ENCODE assay signal across 11 cellular contexts in the genomic region with DNA sequence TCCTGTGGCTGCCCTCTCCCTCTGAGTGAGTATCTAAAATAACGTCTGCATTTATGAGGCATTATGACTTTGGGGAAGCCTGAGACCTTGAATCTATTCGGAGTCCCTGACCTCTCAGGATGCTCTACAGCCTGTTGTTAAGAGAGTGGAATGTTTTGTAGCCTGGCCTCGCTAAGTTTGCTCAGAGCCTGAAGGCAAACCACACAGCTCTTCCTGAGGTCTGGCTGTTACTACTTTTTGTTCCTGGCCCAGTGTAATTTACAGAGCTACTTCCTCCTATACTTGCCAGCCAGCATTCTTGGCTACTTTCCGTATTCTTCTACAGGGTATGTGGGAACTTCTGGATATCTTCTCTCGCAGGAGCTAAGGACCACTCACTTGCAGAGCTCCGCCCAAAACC. TPM values are rescaled to one million over a fixed set of nuclear protein-coding genes. Genes with fewer than 3 reads are reported as not detected.
DNase-seq lines count a peak whose midpoint lies in the region; ATAC-seq and TF ChIP-seq lines count a peak whose summit lies in the region.
"Had no signal": no experiment of that assay in that cellular context is flagged by ENCODE, and none has a peak within 500 bp of the region (broad histone marks: within the 10 kb centered on the region; RNA-seq: fewer than 3 reads in every experiment).

No MANE protein-coding gene starts in this region.

- H3K4me3 Mint-ChIP-seq in naive thymus-derived CD4-positive, alpha-beta T cell, result no peak overlapping the region
- H3K4me3 Mint-ChIP-seq: activated naive CD4-positive, alpha-beta T cell treated with anti-CD3 and anti-CD28 coated beads for 36 hours; nephron progenitor cell had no signal

- H3K27me3 ChIP-seq in RWPE2 (ENCODE audit: insufficient read depth, poor library complexity, severe bottlenecking), result no peaks in the 10 kb centered on the region
- H3K27me3 ChIP-seq in naive thymus-derived CD4-positive, alpha-beta T cell (ENCODE audit: control insufficient read depth in 2 of 2, insufficient read depth in 2 of 2, low read length in 2 of 2), result no peaks in the 10 kb centered on the region

- peaks cover 9 to 19% (median 13%) of the 10 kb centered on the region in 7 donors for H3K4me1 Mint-ChIP-seq in naive thymus-derived CD4-positive, alpha-beta T cell

- CTCF ChIA-PET in naive thymus-derived CD4-positive, alpha-beta T cell (lab: Charles Lee), result interaction anchor here (0.6 kb wide), 1 partner anchor 258 kb away, joined by 3 read pairs; no protein-coding TSS in a partner anchor

- H3K4me1 ChIP-seq in RWPE2 (ENCODE audit: insufficient read depth, poor library complexity, severe bottlenecking), result peaks cover 3% of the 10 kb centered on the region
- H3K4me1 ChIP-seq in naive thymus-derived CD4-positive, alpha-beta T cell (ENCODE audit: control insufficient read depth in 2 of 2, insufficient read depth in 2 of 2, low read length in 2 of 2), result peaks cover 4 to 13% of the 10 kb centered on the region in 2 donors

- TF ChIP-seq CTCF in RWPE2 (IDR thresholded peaks at IDR 0.05; ENCODE audit: poor library complexity, severe bottlenecking), result no peak
- TF ChIP-seq CTCF in GM20000 (IDR thresholded peaks at IDR 0.05; ENCODE audit: extremely low read depth, missing control alignments), result no peak

- intact Hi-C loops in naive thymus-derived CD4-positive, alpha-beta T cell (cut with micrococcal nuclease), result loop anchor here in 1 of 2 donors (5.0 kb wide), 2 partner anchors 188 to 233 kb away; partner anchors contain the start of genes ZMYM1 and ZMYM6

- no peak overlapping the region for H3K27ac ChIP-seq in RWPE2 (ENCODE audit: poor library complexity, severe bottlenecking)
- H3K27ac ChIP-seq in naive thymus-derived CD4-positive, alpha-beta T cell (ENCODE audit: low read depth, low read length), result no peak overlapping the region

- DNase-seq in GM04503 (ENCODE audit: low read depth) (peak; percentile 51), RWPE2 (ENCODE audit: low spot score) (no peak), fibroblast of peridontal ligament (ENCODE audit: extremely low read depth) (peak; percentile 69), renal cortical epithelial cell (ENCODE audit: low read depth) (peak; percentile 88), GM20000 (ENCODE audit: low spot score) (no peak), NCI-H446 treated with DMSO at 0.1 percent for 48 hours (lab: John Stamatoyannopoulos, UW) (no peak)
- no peak for DNase-seq in naive thymus-derived CD4-positive, alpha-beta T cell
- DNase-seq: activated naive CD4-positive, alpha-beta T cell treated with anti-CD3 and anti-CD28 coated beads for 36 hours; NCI-H1092; nephron progenitor cell had no signal

- POLR2A ChIA-PET in naive thymus-derived CD4-positive, alpha-beta T cell (lab: Charles Lee), result no interaction called here

- H3K9me3 ChIP-seq in RWPE2 (ENCODE audit: severe bottlenecking), result no peaks in the 10 kb centered on the region
- H3K9me3 ChIP-seq in naive thymus-derived CD4-positive, alpha-beta T cell (ENCODE audit: control insufficient read depth in 2 of 3, low read length in 3 of 3), result no peaks in the 10 kb centered on the region

- H3K36me3 ChIP-seq in RWPE2 (ENCODE audit: low read depth), result peaks cover under 1% of the 10 kb centered on the region; the same call in 1 of the 2 replicates
- peaks cover 0 to 3% (median 0%) of the 10 kb centered on the region in 3 experiments for H3K36me3 ChIP-seq in naive thymus-derived CD4-positive, alpha-beta T cell (ENCODE audit: control insufficient read depth in 2 of 3, insufficient read depth in 3 of 3, low read length in 3 of 3)

- peaks cover 0 to 5% (median 3%) of the 10 kb centered on the region in 5 donors for H3K36me3 Mint-ChIP-seq in naive thymus-derived CD4-positive, alpha-beta T cell

- peaks cover 0 to 11% (median 0%) of the 10 kb centered on the region in 5 donors for H3K27me3 Mint-ChIP-seq in naive thymus-derived CD4-positive, alpha-beta T cell

- ATAC-seq in RWPE2 (ENCODE audit: low read depth) (peak; percentile 40; the same call in 2 of the 3 replicates), HG03460 (IDR thresholded peaks at IDR 0.05; ENCODE audit: unreplicated experiment) (no peak)
- no peak for ATAC-seq in naive thymus-derived CD4-positive, alpha-beta T cell

- no peak overlapping the region for H3K4me3 ChIP-seq in RWPE2 (ENCODE audit: severe bottlenecking)
- no peak overlapping the region for H3K4me3 ChIP-seq in naive thymus-derived CD4-positive, alpha-beta T cell (ENCODE audit: low read length)

- peaks cover 0 to 7% (median 0%) of the 10 kb centered on the region in 11 donors for H3K9me3 Mint-ChIP-seq in naive thymus-derived CD4-positive, alpha-beta T cell
- H3K9me3 Mint-ChIP-seq: activated naive CD4-positive, alpha-beta T cell treated with anti-CD3 and anti-CD28 coated beads for 36 hours had no signal

- H3K27ac Mint-ChIP-seq in naive thymus-derived CD4-positive, alpha-beta T cell, result peak overlapping the region in 3 of 9 donors; percentile 7 to 42 (median 14)
- H3K27ac Mint-ChIP-seq: activated naive CD4-positive, alpha-beta T cell treated with anti-CD3 and anti-CD28 coated beads for 36 hours; nephron progenitor cell had no signal

RNA-seq across cellular contexts. Expression of gene ZMYM4, which starts 3.6 kb away (rescaled TPM):
- total RNA-seq in renal cortical epithelial cell, result 28.1 and 52.3 TPM in 2 replicates
- total RNA-seq in naive thymus-derived CD4-positive, alpha-beta T cell, result 10 to 100 TPM; 32.1 to 52.9 (median 45.6) TPM
- 10 to 100 TPM; 28.2 to 32.1 TPM for polyA plus RNA-seq in naive thymus-derived CD4-positive, alpha-beta T cell

Comparison
In these comparisons a context has a peak if more than half of its experiments do, and no peak if none do; other contexts are left out.
1. DNase-seq: peak in GM04503 (single experiment), fibroblast of peridontal ligament (single experiment) and renal cortical epithelial cell (single experiment); none in RWPE2 (single experiment), GM20000 (single experiment), naive thymus-derived CD4-positive, alpha-beta T cell (0 of 9) and NCI-H446 treated with DMSO at 0.1 percent for 48 hours (single experiment).